1 cellular context compared by ENCODE assay signal in the genomic region with DNA sequence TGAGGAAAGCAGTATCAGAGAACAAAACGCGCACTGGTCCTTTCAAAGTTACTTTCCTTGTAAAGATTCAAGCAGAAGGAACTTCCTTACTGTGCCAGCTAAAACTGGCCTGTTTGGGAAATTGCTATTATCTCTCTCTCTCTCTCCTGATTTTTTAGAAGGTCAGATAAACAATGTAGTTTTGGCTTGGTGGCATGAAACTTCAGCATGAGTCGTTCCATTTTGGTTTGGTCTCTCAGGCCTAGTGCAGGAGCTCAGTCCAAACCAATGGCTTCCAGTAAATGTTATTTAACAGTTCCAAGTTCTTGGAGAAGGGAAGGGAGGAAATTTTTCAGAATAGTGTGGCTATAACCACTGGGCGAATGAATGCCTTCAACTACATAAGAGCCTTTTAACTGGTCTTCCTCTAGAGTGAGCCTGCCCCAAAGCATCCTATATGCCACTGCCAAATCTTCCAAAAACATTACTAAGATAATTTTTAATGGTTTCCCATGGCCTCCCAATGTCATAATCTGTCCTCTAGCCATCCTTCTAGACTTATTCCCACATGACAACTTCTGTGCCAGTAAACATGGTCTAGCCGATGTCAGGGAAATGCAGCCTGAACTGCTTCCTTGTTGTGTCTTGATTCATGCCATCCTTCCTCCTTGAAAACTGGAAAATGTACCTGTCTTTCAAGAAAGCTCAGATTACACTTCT.
A peak's percentile ranks its signal among the peaks of the same experiment; 100 is the strongest.
TF ChIP-seq lines count a peak whose summit lies in the region.

No MANE protein-coding gene starts in this region.

TF ChIP-seq in K562, 482 proteins besides CTCF, POLR2A, EP300 and RAD21 (continued from another document):
- peak; percentile 67; the same call in 1 of the 2 replicates for TF ChIP-seq TCFL5 (CRISPR knock-in tag; conservative IDR thresholded peaks at IDR 0.05)
- peak; percentile 29 for TF ChIP-seq RBBP5 (IDR thresholded peaks at IDR 0.05; ENCODE audit: borderline replicate concordance, insufficient read depth, low read length, poor library complexity, severe bottlenecking)
- TF ChIP-seq GTF2A2 (tag; IDR thresholded peaks at IDR 0.05): peak; percentile 85
- TF ChIP-seq, protein P1, sequence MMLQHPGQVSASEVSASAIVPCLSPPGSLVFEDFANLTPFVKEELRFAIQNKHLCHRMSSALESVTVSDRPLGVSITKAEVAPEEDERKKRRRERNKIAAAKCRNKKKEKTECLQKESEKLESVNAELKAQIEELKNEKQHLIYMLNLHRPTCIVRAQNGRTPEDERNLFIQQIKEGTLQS (IDR thresholded peaks at IDR 0.05): peak; percentile 75
- TF ChIP-seq, protein P1 (CRISPR knock-in tag; conservative IDR thresholded peaks at IDR 0.05): no peak
- 0 out of 2 replicates have a peak, but pooled peaks have one; percentile 9 for TF ChIP-seq ZNF507 (tag; conservative IDR thresholded peaks at IDR 0.05)
- no peak for TF ChIP-seq NFRKB (IDR thresholded peaks at IDR 0.05; ENCODE audit: low read depth)
- TF ChIP-seq TEAD1 (CRISPR knock-in tag; IDR thresholded peaks at IDR 0.05): peak in 1 of 2 experiments; percentile 70; a peak in 1 of 4 replicates
- peak; percentile 85; the same call in 1 of the 2 replicates for TF ChIP-seq SMAD4 (CRISPR knock-in tag; conservative IDR thresholded peaks at IDR 0.05)
- peak; percentile 67 for TF ChIP-seq SMARCA4 (IDR thresholded peaks at IDR 0.05)
- TF ChIP-seq HDAC8 (tag; IDR thresholded peaks at IDR 0.05): 0 out of 2 replicates have a peak, but pooled peaks have one; percentile 30
- peak; percentile 57 for TF ChIP-seq ARID1B (IDR thresholded peaks at IDR 0.05)
- peak; percentile 69 for TF ChIP-seq SOX6 (IDR thresholded peaks at IDR 0.05)
- peak; percentile 64 to 82 for TF ChIP-seq KDM1A (IDR thresholded peaks at IDR 0.05)
- TF ChIP-seq BRD9 (IDR thresholded peaks at IDR 0.05; ENCODE audit: low read depth, partially characterized antibody): peak; percentile 28
- peak; percentile 87 for TF ChIP-seq FOSL1 (tag; conservative IDR thresholded peaks at IDR 0.05)
- TF ChIP-seq HMGN3 (IDR thresholded peaks at IDR 0.05; ENCODE audit: borderline replicate concordance, extremely low read depth, insufficient read length, low read depth, low read length): no peak
- peak in 1 of 2 experiments; percentile 55; a peak in 1 of 4 replicates for TF ChIP-seq RCOR1 (IDR thresholded peaks at IDR 0.05; ENCODE audit: borderline replicate concordance in 1 of 2, low read depth in 2 of 2, low read length in 2 of 2)
- peak; percentile 82 for TF ChIP-seq TCF15 (CRISPR knock-in tag; IDR thresholded peaks at IDR 0.05)
- TF ChIP-seq JUN (IDR thresholded peaks at IDR 0.05; ENCODE audit: borderline replicate concordance, low read depth, low read length): 0 out of 2 replicates have a peak, but pooled peaks have one; percentile 16
- TF ChIP-seq JUN (CRISPR knock-in tag; IDR thresholded peaks at IDR 0.05; ENCODE audit: borderline replicate concordance): no peak
- TF ChIP-seq NR2C2 (CRISPR knock-in tag; IDR thresholded peaks at IDR 0.05): no peak
- TF ChIP-seq NR2C2 (tag; IDR thresholded peaks at IDR 0.05): peak; percentile 80
- TF ChIP-seq, protein P2, sequence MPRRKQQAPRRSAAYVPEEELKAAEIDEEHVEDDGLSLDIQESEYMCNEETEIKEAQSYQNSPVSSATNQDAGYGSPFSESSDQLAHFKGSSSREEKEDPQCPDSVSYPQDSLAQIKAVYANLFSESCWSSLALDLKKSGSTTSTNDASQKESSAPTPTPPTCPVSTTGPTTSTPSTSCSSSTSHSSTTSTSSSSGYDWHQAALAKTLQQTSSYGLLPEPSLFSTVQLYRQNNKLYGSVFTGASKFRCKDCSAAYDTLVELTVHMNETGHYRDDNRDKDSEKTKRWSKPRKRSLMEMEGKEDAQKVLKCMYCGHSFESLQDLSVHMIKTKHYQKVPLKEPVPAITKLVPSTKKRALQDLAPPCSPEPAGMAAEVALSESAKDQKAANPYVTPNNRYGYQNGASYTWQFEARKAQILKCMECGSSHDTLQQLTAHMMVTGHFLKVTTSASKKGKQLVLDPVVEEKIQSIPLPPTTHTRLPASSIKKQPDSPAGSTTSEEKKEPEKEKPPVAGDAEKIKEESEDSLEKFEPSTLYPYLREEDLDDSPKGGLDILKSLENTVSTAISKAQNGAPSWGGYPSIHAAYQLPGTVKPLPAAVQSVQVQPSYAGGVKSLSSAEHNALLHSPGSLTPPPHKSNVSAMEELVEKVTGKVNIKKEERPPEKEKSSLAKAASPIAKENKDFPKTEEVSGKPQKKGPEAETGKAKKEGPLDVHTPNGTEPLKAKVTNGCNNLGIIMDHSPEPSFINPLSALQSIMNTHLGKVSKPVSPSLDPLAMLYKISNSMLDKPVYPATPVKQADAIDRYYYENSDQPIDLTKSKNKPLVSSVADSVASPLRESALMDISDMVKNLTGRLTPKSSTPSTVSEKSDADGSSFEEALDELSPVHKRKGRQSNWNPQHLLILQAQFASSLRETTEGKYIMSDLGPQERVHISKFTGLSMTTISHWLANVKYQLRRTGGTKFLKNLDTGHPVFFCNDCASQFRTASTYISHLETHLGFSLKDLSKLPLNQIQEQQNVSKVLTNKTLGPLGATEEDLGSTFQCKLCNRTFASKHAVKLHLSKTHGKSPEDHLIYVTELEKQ (CRISPR knock-in tag; IDR thresholded peaks at IDR 0.05): peak; percentile 70; the same call in 1 of the 2 replicates
- peak; percentile 63; the same call in 1 of the 2 replicates for TF ChIP-seq ZNF79 (CRISPR knock-in tag; IDR thresholded peaks at IDR 0.05; ENCODE audit: low read depth)
- no peak for TF ChIP-seq GTF2F1 (IDR thresholded peaks at IDR 0.05; ENCODE audit: low read depth, low read length)
- TF ChIP-seq DMBX1 (CRISPR knock-in tag; IDR thresholded peaks at IDR 0.05; ENCODE audit: borderline replicate concordance): peak; percentile 95
- TF ChIP-seq KLF6 (CRISPR knock-in tag; IDR thresholded peaks at IDR 0.05; ENCODE audit: borderline replicate concordance): peak; percentile 62
- TF ChIP-seq ATF7 (IDR thresholded peaks at IDR 0.05): no peak
- TF ChIP-seq SMARCE1 (IDR thresholded peaks at IDR 0.05): no peak
- TF ChIP-seq TAF7 (tag; IDR thresholded peaks at IDR 0.05): 0 out of 2 replicates have a peak, but pooled peaks have one; percentile 35
- TF ChIP-seq ZNF76 (CRISPR knock-in tag; IDR thresholded peaks at IDR 0.05; ENCODE audit: borderline replicate concordance): peak; percentile 39; the same call in 1 of the 2 replicates
- peak; percentile 41; the same call in 1 of the 2 replicates for TF ChIP-seq ILK (tag; IDR thresholded peaks at IDR 0.05; ENCODE audit: borderline replicate concordance, low read depth)
- TF ChIP-seq ZNF639 (CRISPR knock-in tag; conservative IDR thresholded peaks at IDR 0.05 in 1 of 2, IDR thresholded peaks at IDR 0.05 in 1 of 2): peak in 1 of 2 experiments; percentile 46; a peak in 1 of 4 replicates
- peak; percentile 56; the same call in 1 of the 2 replicates for TF ChIP-seq ZNF354B (CRISPR knock-in tag; IDR thresholded peaks at IDR 0.05)
- no peak for TF ChIP-seq NR4A1 (CRISPR knock-in tag; IDR thresholded peaks at IDR 0.05)
- peak; percentile 92 for TF ChIP-seq NR4A1 (tag; IDR thresholded peaks at IDR 0.05)
- peak; percentile 70 for TF ChIP-seq ZNF239 (CRISPR knock-in tag; IDR thresholded peaks at IDR 0.05)
- peak; percentile 76 for TF ChIP-seq ZNF668 (CRISPR knock-in tag; IDR thresholded peaks at IDR 0.05)
- TF ChIP-seq DIDO1 (tag; IDR thresholded peaks at IDR 0.05; ENCODE audit: low read depth): peak; percentile 34; the same call in 1 of the 2 replicates
- no peak for TF ChIP-seq ATF1 (CRISPR knock-in tag; IDR thresholded peaks at IDR 0.05)
- no peak for TF ChIP-seq ATF1 (tag; IDR thresholded peaks at IDR 0.05)
- TF ChIP-seq ZNF592 (IDR thresholded peaks at IDR 0.05): peak; percentile 98
- TF ChIP-seq, protein P3, sequence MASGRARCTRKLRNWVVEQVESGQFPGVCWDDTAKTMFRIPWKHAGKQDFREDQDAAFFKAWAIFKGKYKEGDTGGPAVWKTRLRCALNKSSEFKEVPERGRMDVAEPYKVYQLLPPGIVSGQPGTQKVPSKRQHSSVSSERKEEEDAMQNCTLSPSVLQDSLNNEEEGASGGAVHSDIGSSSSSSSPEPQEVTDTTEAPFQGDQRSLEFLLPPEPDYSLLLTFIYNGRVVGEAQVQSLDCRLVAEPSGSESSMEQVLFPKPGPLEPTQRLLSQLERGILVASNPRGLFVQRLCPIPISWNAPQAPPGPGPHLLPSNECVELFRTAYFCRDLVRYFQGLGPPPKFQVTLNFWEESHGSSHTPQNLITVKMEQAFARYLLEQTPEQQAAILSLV (tag; IDR thresholded peaks at IDR 0.05): peak; percentile 69
- 0 out of 2 replicates have a peak, but pooled peaks have one; percentile 27 for TF ChIP-seq L3MBTL2 (IDR thresholded peaks at IDR 0.05)
- 0 out of 2 replicates have a peak, but pooled peaks have one; percentile 70 for TF ChIP-seq ZNF197 (CRISPR knock-in tag; IDR thresholded peaks at IDR 0.05; ENCODE audit: low read depth)
- no peak for TF ChIP-seq ZNF217 (CRISPR knock-in tag; IDR thresholded peaks at IDR 0.05)
- TF ChIP-seq SMAD3 (CRISPR knock-in tag; conservative IDR thresholded peaks at IDR 0.05): 0 out of 2 replicates have a peak, but pooled peaks have one; percentile 52
- TF ChIP-seq TCF7 (IDR thresholded peaks at IDR 0.05; ENCODE audit: borderline replicate concordance): no peak
- TF ChIP-seq GABPA (tag; conservative IDR thresholded peaks at IDR 0.05; ENCODE audit: low read depth): 0 out of 2 replicates have a peak, but pooled peaks have one; percentile 4
- TF ChIP-seq ZNF133 (CRISPR knock-in tag; IDR thresholded peaks at IDR 0.05): 0 out of 2 replicates have a peak, but pooled peaks have one; percentile 60
- peak; percentile 86 for TF ChIP-seq MEF2D (tag; conservative IDR thresholded peaks at IDR 0.05; ENCODE audit: low read depth)
- peak; percentile 39; the same call in 1 of the 2 replicates for TF ChIP-seq NFE2L1 (tag; IDR thresholded peaks at IDR 0.05; ENCODE audit: borderline replicate concordance, low read depth)
- peak; percentile 89 for TF ChIP-seq PYGO2 (tag; IDR thresholded peaks at IDR 0.05)
- TF ChIP-seq E2F1 (CRISPR knock-in tag; IDR thresholded peaks at IDR 0.05): no peak
- TF ChIP-seq, protein P4, sequence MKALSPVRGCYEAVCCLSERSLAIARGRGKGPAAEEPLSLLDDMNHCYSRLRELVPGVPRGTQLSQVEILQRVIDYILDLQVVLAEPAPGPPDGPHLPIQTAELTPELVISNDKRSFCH (CRISPR knock-in tag; IDR thresholded peaks at IDR 0.05): peak; percentile 14; the same call in 1 of the 2 replicates
- TF ChIP-seq, protein P4 (tag; IDR thresholded peaks at IDR 0.05): peak; percentile 88
- peak; percentile 84 for TF ChIP-seq HSF4 (CRISPR knock-in tag; IDR thresholded peaks at IDR 0.05; ENCODE audit: borderline replicate concordance)
- no peak for TF ChIP-seq ZBED1 (IDR thresholded peaks at IDR 0.05)
TF ChIP-seq in K562: peak in this region for 79.
